13 cellular contexts compared by ENCODE assay signal in the genomic region with DNA sequence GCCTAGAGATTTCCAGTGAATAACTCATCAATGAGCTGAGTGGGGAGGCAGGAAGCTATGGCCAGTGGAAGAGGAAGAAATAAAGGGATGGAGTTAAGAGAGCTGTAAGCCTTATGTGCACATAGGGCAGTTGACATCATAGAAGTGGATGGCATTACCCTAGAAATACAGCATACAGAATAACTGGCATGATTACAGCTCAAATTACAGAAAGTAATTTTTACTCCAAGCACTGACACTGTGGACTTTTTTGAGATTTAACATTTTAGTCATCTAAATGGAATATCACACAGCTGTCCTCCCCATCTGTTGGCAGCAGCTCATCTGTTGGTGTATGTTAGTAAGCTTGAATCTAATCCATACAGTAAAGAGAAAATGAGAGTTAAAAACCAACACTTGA.
"Had no signal": no experiment of that assay in that cellular context is flagged by ENCODE, and none has a peak within 500 bp of the region (broad histone marks: within the 10 kb centered on the region; RNA-seq: fewer than 3 reads in every experiment).

No MANE protein-coding gene starts in this region.

- H3K27me3 Mint-ChIP-seq: activated B cell treated with CpG ODN at 0.5 μM for 24 hours; activated naive CD8-positive, alpha-beta T cell treated with anti-CD3 and anti-CD28 coated beads, Interleukin-2, amount 10 ng/mL, durations not matched to agents 7 days and 5 days; progenitor cell of endocrine pancreas had no signal

- H3K9me3 Mint-ChIP-seq: activated B cell treated with CpG ODN at 0.5 μM for 24 hours; activated CD4-positive, alpha-beta memory T cell treated with anti-CD3 and anti-CD28 coated beads, Interleukin-2, amount 10 ng/mL, durations not matched to agents 7 days and 5 days; activated naive CD8-positive, alpha-beta T cell treated with anti-CD3 and anti-CD28 coated beads, Interleukin-2, amount 10 ng/mL, durations not matched to agents 7 days and 5 days had no signal

- H3K27ac Mint-ChIP-seq: activated B cell treated with CpG ODN at 0.5 μM for 24 hours; activated CD4-positive, alpha-beta memory T cell treated with anti-CD3 and anti-CD28 coated beads, Interleukin-2, amount 10 ng/mL, durations not matched to agents 7 days and 5 days; activated CD8-positive, alpha-beta memory T cell treated with anti-CD3 and anti-CD28 coated beads, Interleukin-2, amount 10 ng/mL, durations not matched to agents 7 days and 5 days; activated naive CD8-positive, alpha-beta T cell treated with anti-CD3 and anti-CD28 coated beads, Interleukin-2, amount 10 ng/mL, durations not matched to agents 7 days and 5 days; progenitor cell of endocrine pancreas had no signal

- H3K27ac ChIP-seq: body of pancreas, left lung had no signal

- DNase-seq: activated B cell treated with CpG ODN at 0.5 μM for 24 hours; activated CD4-positive, alpha-beta memory T cell treated with anti-CD3 and anti-CD28 coated beads, Interleukin-2, amount 10 ng/mL, durations not matched to agents 7 days and 5 days; activated CD4-positive, alpha-beta T cell treated with anti-CD3 and anti-CD28 coated beads for 48 hours; activated CD8-positive, alpha-beta memory T cell treated with anti-CD3 and anti-CD28 coated beads, Interleukin-2, amount 10 ng/mL, durations not matched to agents 7 days and 5 days; activated naive CD8-positive, alpha-beta T cell treated with anti-CD3 and anti-CD28 coated beads, Interleukin-2, amount 10 ng/mL, durations not matched to agents 7 days and 5 days; body of pancreas; left lung; mammary epithelial cell; midbrain; stimulated activated CD4-positive, alpha-beta T cell treated with anti-CD3 and anti-CD28 coated beads, Interleukin-2, amount 100 ng/mL, for 24 hours; stimulated activated naive CD4-positive, alpha-beta T cell treated with Interleukin-2 at 50 U/mL for 16 hours; T-helper 9 cell had no signal

- H3K4me3 Mint-ChIP-seq: activated B cell treated with CpG ODN at 0.5 μM for 24 hours; activated CD4-positive, alpha-beta memory T cell treated with anti-CD3 and anti-CD28 coated beads, Interleukin-2, amount 10 ng/mL, durations not matched to agents 7 days and 5 days; activated CD8-positive, alpha-beta memory T cell treated with anti-CD3 and anti-CD28 coated beads, Interleukin-2, amount 10 ng/mL, durations not matched to agents 7 days and 5 days; activated naive CD8-positive, alpha-beta T cell treated with anti-CD3 and anti-CD28 coated beads, Interleukin-2, amount 10 ng/mL, durations not matched to agents 7 days and 5 days had no signal
